ENCODE assay signal across 17 cellular contexts in genomic region chr2:6982934-6983589, GRCh38.
DNase-seq lines count a peak whose midpoint lies in the region; ATAC-seq and TF ChIP-seq lines count a peak whose summit lies in the region.
"Had no signal": no experiment of that assay in that cellular context is flagged by ENCODE, and none has a peak within 500 bp of the region (broad histone marks: within the 10 kb centered on the region; RNA-seq: fewer than 3 reads in every experiment).

No MANE protein-coding gene starts in this region.

- peaks cover 5% of the 10 kb centered on the region for H3K4me1 Mint-ChIP-seq in activated naive CD4-positive, alpha-beta T cell treated with anti-CD3 and anti-CD28 coated beads, Interleukin-2, amount 10 ng/mL, durations not matched to agents 7 days and 5 days
- peaks cover 6 to 87% (median 76%) of the 10 kb centered on the region in 7 donors for H3K4me1 Mint-ChIP-seq in naive thymus-derived CD4-positive, alpha-beta T cell
- no peaks in the 10 kb centered on the region for H3K4me1 Mint-ChIP-seq in activated CD4-positive, alpha-beta memory T cell treated with anti-CD3 and anti-CD28 coated beads, Interleukin-2, amount 10 ng/mL, durations not matched to agents 7 days and 5 days

- H3K4me3 Mint-ChIP-seq in activated naive CD4-positive, alpha-beta T cell treated with anti-CD3 and anti-CD28 coated beads, Interleukin-2, amount 10 ng/mL, durations not matched to agents 7 days and 5 days = no peak overlapping the region
- H3K4me3 Mint-ChIP-seq in naive thymus-derived CD4-positive, alpha-beta T cell = no peak overlapping the region
- no peak overlapping the region for H3K4me3 Mint-ChIP-seq in activated CD4-positive, alpha-beta memory T cell treated with anti-CD3 and anti-CD28 coated beads, Interleukin-2, amount 10 ng/mL, durations not matched to agents 7 days and 5 days
- H3K4me3 Mint-ChIP-seq: stimulated activated naive CD8-positive, alpha-beta T cell treated with anti-CD3 and anti-CD28 coated beads, Interleukin-15, Interleukin-2, amounts not matched to agents 100 ng/mL and 50 ng/mL, for 24 hours had no signal

- H3K4me3 ChIP-seq in dorsolateral prefrontal cortex (no peak overlapping the region), coronary artery (no peak overlapping the region)
- no peak overlapping the region for H3K4me3 ChIP-seq in naive thymus-derived CD4-positive, alpha-beta T cell (ENCODE audit: low read length)

- POLR2A ChIA-PET in naive thymus-derived CD4-positive, alpha-beta T cell (lab: Charles Lee) = no interaction called here
- POLR2A ChIA-PET in activated CD4-positive, alpha-beta memory T cell treated with anti-CD3 and anti-CD28 coated beads, Interleukin-2, amount 10 ng/mL, durations not matched to agents 7 days and 5 days (lab: Charles Lee) = no interaction called here

- CTCF ChIA-PET in activated naive CD4-positive, alpha-beta T cell treated with anti-CD3 and anti-CD28 coated beads, Interleukin-2, amount 10 ng/mL, durations not matched to agents 7 days and 5 days (lab: Charles Lee) = interaction anchor here (0.7 to 1.1 kb wide), 2 partner anchors 68 to 204 kb away, joined by 3 read pairs; no protein-coding TSS in a partner anchor
- CTCF ChIA-PET in naive thymus-derived CD4-positive, alpha-beta T cell (lab: Charles Lee) = interaction anchor here (1.0 kb wide), 1 partner anchor 86 kb away, joined by 3 read pairs; no protein-coding TSS in a partner anchor
- CTCF ChIA-PET in activated CD4-positive, alpha-beta memory T cell treated with anti-CD3 and anti-CD28 coated beads, Interleukin-2, amount 10 ng/mL, durations not matched to agents 7 days and 5 days (lab: Charles Lee) = no interaction called here

- no peaks in the 10 kb centered on the region for H3K27me3 Mint-ChIP-seq in activated naive CD4-positive, alpha-beta T cell treated with anti-CD3 and anti-CD28 coated beads, Interleukin-2, amount 10 ng/mL, durations not matched to agents 7 days and 5 days
- H3K27me3 Mint-ChIP-seq in naive thymus-derived CD4-positive, alpha-beta T cell = no peaks in the 10 kb centered on the region
- no peaks in the 10 kb centered on the region for H3K27me3 Mint-ChIP-seq in activated CD4-positive, alpha-beta memory T cell treated with anti-CD3 and anti-CD28 coated beads, Interleukin-2, amount 10 ng/mL, durations not matched to agents 7 days and 5 days
- H3K27me3 Mint-ChIP-seq: stimulated activated naive CD8-positive, alpha-beta T cell treated with anti-CD3 and anti-CD28 coated beads, Interleukin-15, Interleukin-2, amounts not matched to agents 100 ng/mL and 50 ng/mL, for 24 hours had no signal

- peaks cover 0 to 14% (median 3%) of the 10 kb centered on the region in 3 experiments for H3K36me3 ChIP-seq in naive thymus-derived CD4-positive, alpha-beta T cell (ENCODE audit: control insufficient read depth in 2 of 3, insufficient read depth in 3 of 3, low read length in 3 of 3)

- no peak for ATAC-seq in naive thymus-derived CD4-positive, alpha-beta T cell
- ATAC-seq: foreskin keratinocyte had no signal

- H3K27ac ChIP-seq in dorsolateral prefrontal cortex (peak overlapping the region; percentile 30 to 98 (median 92)), coronary artery (no peak overlapping the region)
- H3K27ac ChIP-seq in naive thymus-derived CD4-positive, alpha-beta T cell (ENCODE audit: low read depth, low read length) = no peak overlapping the region
- H3K27ac ChIP-seq: foreskin keratinocyte had no signal

- no peaks in the 10 kb centered on the region for H3K27me3 ChIP-seq in dorsolateral prefrontal cortex
- no peaks in the 10 kb centered on the region for H3K27me3 ChIP-seq in naive thymus-derived CD4-positive, alpha-beta T cell (ENCODE audit: control insufficient read depth in 2 of 2, insufficient read depth in 2 of 2, low read length in 2 of 2)
- H3K27me3 ChIP-seq: foreskin keratinocyte had no signal

- H3K27ac Mint-ChIP-seq in activated naive CD4-positive, alpha-beta T cell treated with anti-CD3 and anti-CD28 coated beads, Interleukin-2, amount 10 ng/mL, durations not matched to agents 7 days and 5 days = peak overlapping the region; percentile 43
- peak overlapping the region in 5 of 9 donors; percentile 6 to 75 (median 52) for H3K27ac Mint-ChIP-seq in naive thymus-derived CD4-positive, alpha-beta T cell
- H3K27ac Mint-ChIP-seq in activated CD4-positive, alpha-beta memory T cell treated with anti-CD3 and anti-CD28 coated beads, Interleukin-2, amount 10 ng/mL, durations not matched to agents 7 days and 5 days = no peak overlapping the region
- H3K27ac Mint-ChIP-seq: stimulated activated naive CD8-positive, alpha-beta T cell treated with anti-CD3 and anti-CD28 coated beads, Interleukin-15, Interleukin-2, amounts not matched to agents 100 ng/mL and 50 ng/mL, for 24 hours had no signal

- no peak for DNase-seq in activated naive CD4-positive, alpha-beta T cell treated with anti-CD3 and anti-CD28 coated beads, Interleukin-2, amount 10 ng/mL, durations not matched to agents 7 days and 5 days
- no peak for DNase-seq in activated naive CD4-positive, alpha-beta T cell (lab: John Stamatoyannopoulos, UW)
- DNase-seq in dorsolateral prefrontal cortex (no peak), superior temporal gyrus (ENCODE audit: extremely low spot score) (peak; percentile 66), coronary artery (ENCODE audit: low spot score) (no peak), SW 1271 (lab: John Stamatoyannopoulos, UW) (no peak)
- no peak for DNase-seq in naive thymus-derived CD4-positive, alpha-beta T cell
- no peak for DNase-seq in activated CD4-positive, alpha-beta memory T cell treated with anti-CD3 and anti-CD28 coated beads, Interleukin-2, amount 10 ng/mL, durations not matched to agents 7 days and 5 days
- DNase-seq: activated CD4-positive, alpha-beta T cell treated with anti-CD3 and anti-CD28 coated beads for 48 hours; activated naive CD4-positive, alpha-beta T cell treated with Interleukin-2 at 50 U/mL for 16 hours; foreskin keratinocyte; NCI-H1105; NCI-H2081 treated with DMSO at 0.1 percent for 48 hours; NCI-H524 treated with DMSO at 0.1 percent for 48 hours; RPMI8226; stimulated activated CD4-positive, alpha-beta T cell treated with anti-CD3 and anti-CD28 coated beads, Interleukin-2, amount 100 ng/mL, for 24 hours had no signal

- intact Hi-C loops in dorsolateral prefrontal cortex (cut with DNase I) = no loop called here
- intact Hi-C loops in naive thymus-derived CD4-positive, alpha-beta T cell (cut with micrococcal nuclease) = no loop called here

- H3K9me3 ChIP-seq in naive thymus-derived CD4-positive, alpha-beta T cell (ENCODE audit: control insufficient read depth in 2 of 3, low read length in 3 of 3) = no peaks in the 10 kb centered on the region

- no peak for TF ChIP-seq CTCF in dorsolateral prefrontal cortex (IDR thresholded peaks at IDR 0.05 in 54 of 56, conservative IDR thresholded peaks at IDR 0.05 in 2 of 56; ENCODE audit: low read depth in 1 of 56, partially characterized antibody in 56 of 56)
- no peak for TF ChIP-seq CTCF in coronary artery (IDR thresholded peaks at IDR 0.05)

- H3K36me3 Mint-ChIP-seq in activated naive CD4-positive, alpha-beta T cell treated with anti-CD3 and anti-CD28 coated beads, Interleukin-2, amount 10 ng/mL, durations not matched to agents 7 days and 5 days = peaks cover 57% of the 10 kb centered on the region
- H3K36me3 Mint-ChIP-seq in naive thymus-derived CD4-positive, alpha-beta T cell = peaks cover 12 to 61% (median 37%) of the 10 kb centered on the region in 5 donors
- peaks cover 29% of the 10 kb centered on the region for H3K36me3 Mint-ChIP-seq in activated CD4-positive, alpha-beta memory T cell treated with anti-CD3 and anti-CD28 coated beads, Interleukin-2, amount 10 ng/mL, durations not matched to agents 7 days and 5 days (ENCODE audit: low read depth)

- H3K9me3 Mint-ChIP-seq in activated naive CD4-positive, alpha-beta T cell treated with anti-CD3 and anti-CD28 coated beads, Interleukin-2, amount 10 ng/mL, durations not matched to agents 7 days and 5 days = peaks cover 22% of the 10 kb centered on the region
- H3K9me3 Mint-ChIP-seq in naive thymus-derived CD4-positive, alpha-beta T cell = peaks cover 0 to 16% (median 0%) of the 10 kb centered on the region in 11 donors
- peaks cover 15% of the 10 kb centered on the region for H3K9me3 Mint-ChIP-seq in activated CD4-positive, alpha-beta memory T cell treated with anti-CD3 and anti-CD28 coated beads, Interleukin-2, amount 10 ng/mL, durations not matched to agents 7 days and 5 days
- H3K9me3 Mint-ChIP-seq: stimulated activated naive CD8-positive, alpha-beta T cell treated with anti-CD3 and anti-CD28 coated beads, Interleukin-15, Interleukin-2, amounts not matched to agents 100 ng/mL and 50 ng/mL, for 24 hours had no signal

- H3K4me1 ChIP-seq in naive thymus-derived CD4-positive, alpha-beta T cell (ENCODE audit: control insufficient read depth in 2 of 2, insufficient read depth in 2 of 2, low read length in 2 of 2) = peaks cover 0 to 7% of the 10 kb centered on the region in 2 donors
- H3K4me1 ChIP-seq: foreskin keratinocyte had no signal

Comparison
In these comparisons a context has a peak if more than half of its experiments do, and no peak if none do; other contexts are left out.
1. H3K27ac ChIP-seq: peak in dorsolateral prefrontal cortex (59 of 59); none in naive thymus-derived CD4-positive, alpha-beta T cell (single experiment) and coronary artery (0 of 2).